In the genomic region with DNA sequence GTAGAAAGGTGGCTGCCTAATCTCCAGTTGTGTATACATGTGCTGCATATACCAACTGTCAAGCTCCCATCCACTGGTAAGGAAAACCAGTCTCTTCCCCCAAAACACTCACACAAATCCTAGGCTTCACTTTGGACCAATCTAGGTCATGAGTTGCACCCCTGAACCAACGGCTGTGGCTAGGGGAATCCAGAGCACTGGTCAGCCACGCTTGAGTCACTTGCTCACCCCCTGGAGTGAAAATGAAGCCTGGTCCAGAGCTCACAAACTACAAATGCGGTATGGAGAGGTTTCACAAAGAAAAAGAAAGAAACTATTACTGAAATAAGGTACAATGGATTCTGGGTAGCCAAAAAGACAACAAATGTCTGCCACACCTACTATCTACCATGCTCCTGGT, we compare ENCODE assay signal across 28 cellular contexts.
DNase-seq lines count a peak whose midpoint lies in the region; ATAC-seq, FAIRE-seq and TF ChIP-seq lines count a peak whose summit lies in the region.
"Had no signal": no experiment of that assay in that cellular context is flagged by ENCODE, and none has a peak within 500 bp of the region (broad histone marks: within the 10 kb centered on the region; RNA-seq: fewer than 3 reads in every experiment).

No MANE protein-coding gene starts in this region.

- H2AFZ ChIP-seq in GM12878 (ENCODE audit: control insufficient read depth, low read depth, low read length), result peak overlapping the region; percentile 39; the same call in 1 of the 2 replicates

- H3K4me1 ChIP-seq in GM12878 (ENCODE audit: control insufficient read depth, insufficient read depth, low read length) (peaks cover 23% of the 10 kb centered on the region), Caco-2 (peaks cover 28% of the 10 kb centered on the region)
- H3K4me1 ChIP-seq: esophagus squamous epithelium, gastroesophageal sphincter, uterus had no signal

- RAD21 ChIA-PET in GM12878 (lab: Charles Lee; ENCODE audit: unreplicated experiment), result interaction anchor here (0.8 to 4.1 kb wide), 8 partner anchors 9 to 170 kb away, joined by 3 to 25 read pairs (median 6); no protein-coding TSS in a partner anchor

- H3K36me3 ChIP-seq in GM12878 (ENCODE audit: control insufficient read depth in 2 of 2, insufficient read depth in 2 of 2, low read length in 1 of 2), result no peaks in the 10 kb centered on the region
- no peaks in the 10 kb centered on the region for H3K36me3 ChIP-seq in Caco-2 (ENCODE audit: control insufficient read depth, insufficient read depth, low read length)
- H3K36me3 ChIP-seq: esophagus squamous epithelium, gastroesophageal sphincter, uterus had no signal

- 10% methylated on average over 3 of the region's 3 CpGs for WGBS in GM12878 (ENCODE audit: insufficient coverage, insufficient replicate concordance, low lambda C conversion rate, missing lambda C conversion rate)

- H3K27ac Mint-ChIP-seq in Caco-2 (ENCODE audit: unreplicated experiment), result no peak overlapping the region
- H3K27ac Mint-ChIP-seq: activated T-cell treated with anti-CD3 and anti-CD28 coated beads, Interleukin-2, amount 50 U/mL, for 24 hours; mesothelial cell of epicardium; naive thymus-derived CD8-positive, alpha-beta T cell; stimulated activated naive B cell treated with anti-CD40 and anti-IgM and Interleukin-4, amounts not matched to agents 10 μg/mL and 1 μg/mL and 100 μg/mL, for 72 hours; T-helper 1 cell treated with Interleukin-12 subunit alpha and Interleukin-12 subunit beta and Interleukin-4 antibody, amounts not matched to agents 30 μg/mL and 1 μg/mL, for 36 hours had no signal

- no peaks in the 10 kb centered on the region for H3K27me3 Mint-ChIP-seq in Caco-2 (ENCODE audit: insufficient read depth, unreplicated experiment)

- intact Hi-C loops in GM12878 (cut with micrococcal nuclease; ENCODE audit: unreplicated experiment) (no loop called here), Caco-2 (cut with micrococcal nuclease; ENCODE audit: unreplicated experiment) (no loop called here)

- peak in 1 of 2 experiments; percentile 36; a peak in 1 of 4 replicates for TF ChIP-seq EP300 in GM12878 (IDR thresholded peaks at IDR 0.05; ENCODE audit: borderline replicate concordance in 1 of 2, control insufficient read depth in 1 of 2, low read depth in 2 of 2, low read length in 2 of 2)

- H3K9ac ChIP-seq in GM12878 (ENCODE audit: control insufficient read depth, insufficient read depth, low read length), result no peak overlapping the region

- no peak overlapping the region for H3K4me3 Mint-ChIP-seq in Caco-2 (ENCODE audit: unreplicated experiment)
- H3K4me3 Mint-ChIP-seq: activated T-cell treated with anti-CD3 and anti-CD28 coated beads, Interleukin-2, amount 50 U/mL, for 24 hours; mesothelial cell of epicardium; naive thymus-derived CD8-positive, alpha-beta T cell; stimulated activated naive B cell treated with anti-CD40 and anti-IgM and Interleukin-4, amounts not matched to agents 10 μg/mL and 1 μg/mL and 100 μg/mL, for 72 hours; T-helper 1 cell treated with Interleukin-12 subunit alpha and Interleukin-12 subunit beta and Interleukin-4 antibody, amounts not matched to agents 30 μg/mL and 1 μg/mL, for 36 hours had no signal

- peaks cover 36% of the 10 kb centered on the region for H3K4me1 Mint-ChIP-seq in Caco-2 (ENCODE audit: low read depth, unreplicated experiment)
- H3K4me1 Mint-ChIP-seq: naive thymus-derived CD8-positive, alpha-beta T cell had no signal

- no peaks in the 10 kb centered on the region for H3K9me3 ChIP-seq in GM12878 (replicated peaks; ENCODE audit: control insufficient read depth, insufficient read depth, low read length)
- no peaks in the 10 kb centered on the region for H3K9me3 ChIP-seq in Caco-2
- H3K9me3 ChIP-seq: esophagus squamous epithelium, gastroesophageal sphincter, testis, uterus had no signal

- H4K20me1 ChIP-seq in GM12878 (ENCODE audit: control insufficient read depth, insufficient read depth), result no peaks in the 10 kb centered on the region

- H3K27me3 ChIP-seq in GM12878 (replicated peaks in 1 of 2; ENCODE audit: control insufficient read depth in 2 of 2, insufficient read depth in 2 of 2, low read length in 1 of 2), result no peaks in the 10 kb centered on the region
- H3K27me3 ChIP-seq in Caco-2 (replicated peaks; ENCODE audit: control insufficient read depth, insufficient read depth, low read length), result no peaks in the 10 kb centered on the region
- H3K27me3 ChIP-seq: esophagus squamous epithelium, testis, uterus had no signal

- TF ChIP-seq POLR2A in GM12878 (IDR thresholded peaks at IDR 0.05; ENCODE audit: low read depth, low read length), result no peak

- peaks cover 10% of the 10 kb centered on the region for H3K9me3 Mint-ChIP-seq in Caco-2 (ENCODE audit: unreplicated experiment)
- H3K9me3 Mint-ChIP-seq: activated T-cell treated with anti-CD3 and anti-CD28 coated beads, Interleukin-2, amount 50 U/mL, for 24 hours; mesothelial cell of epicardium; stimulated activated naive B cell treated with anti-CD40 and anti-IgM and Interleukin-4, amounts not matched to agents 10 μg/mL and 1 μg/mL and 100 μg/mL, for 72 hours; T-helper 1 cell treated with Interleukin-12 subunit alpha and Interleukin-12 subunit beta and Interleukin-4 antibody, amounts not matched to agents 30 μg/mL and 1 μg/mL, for 36 hours had no signal

- no peak for TF ChIP-seq CTCF in GM12865 (IDR thresholded peaks at IDR 0.05; ENCODE audit: insufficient read depth, low read depth, low read length, missing control alignments)
- TF ChIP-seq CTCF in GM12878 (IDR thresholded peaks at IDR 0.05 in 2 of 3, conservative IDR thresholded peaks at IDR 0.05 in 1 of 3; ENCODE audit: control insufficient read depth in 2 of 3, extremely low read depth in 1 of 3, insufficient read depth in 1 of 3, low read depth in 3 of 3, low read length in 3 of 3), result no peak
- TF ChIP-seq CTCF in Caco-2 (IDR thresholded peaks at IDR 0.05; ENCODE audit: insufficient read depth in 1 of 2, low read depth in 1 of 2, low read length in 1 of 2, severe bottlenecking in 1 of 2, unreplicated experiment in 1 of 2), result no peak

- SMC1A ChIA-PET in GM12878 (lab: Charles Lee; ENCODE audit: uncharacterized antibody, unreplicated experiment), result interaction anchor here (1.0 to 3.9 kb wide), 12 partner anchors 10 to 168 kb away, joined by 3 to 28 read pairs (median 6); partner anchors contain the start of gene LYRM9

- no peak for TF ChIP-seq RAD21 in GM12878 (IDR thresholded peaks at IDR 0.05; ENCODE audit: insufficient read depth, low read depth, low read length)

- H3K27ac ChIP-seq in GM12878 (ENCODE audit: control insufficient read depth, insufficient read depth) (no peak overlapping the region), temporal lobe (ENCODE audit: low read depth, low read length) (peak overlapping the region; percentile 47)
- H3K27ac ChIP-seq: C4-2B, esophagus squamous epithelium, gastroesophageal sphincter, testis, uterus had no signal

- H3K79me2 ChIP-seq in GM12878 (ENCODE audit: control insufficient read depth, insufficient read depth, low read length), result no peaks in the 10 kb centered on the region

- FAIRE-seq in GM12878 (lab: Jason Lieb, UNC), result no peak
- FAIRE-seq: small intestine had no signal

- no peak overlapping the region for H3K4me3 ChIP-seq in GM12865 (ENCODE audit: low read depth, low read length)
- H3K4me3 ChIP-seq in GM12878, result no peak overlapping the region
- no peak overlapping the region for H3K4me3 ChIP-seq in Caco-2 (ENCODE audit: low read depth, low read length)
- H3K4me3 ChIP-seq: esophagus squamous epithelium, gastroesophageal sphincter, testis, uterus had no signal

- DNase-seq in GM12865 (ENCODE audit: low read depth), result peak; percentile 66
- DNase-seq in M059J (ENCODE audit: low read depth), result peak; percentile 61
- peak; percentile 47 for DNase-seq in GM12878 (ENCODE audit: low read depth, low spot score)
- DNase-seq in superior temporal gyrus (ENCODE audit: extremely low spot score), result no peak
- no peak for DNase-seq in Caco-2
- DNase-seq in occipital lobe (lab: John Stamatoyannopoulos, UW), result no peak
- DNase-seq: activated CD4-positive, alpha-beta T cell treated with anti-CD3 and anti-CD28 coated beads for 48 hours; activated T-cell treated with anti-CD3 and anti-CD28 coated beads, Interleukin-2, amount 50 U/mL, for 24 hours; cortex of kidney; esophagus squamous epithelium; H7; IMR-90; islet precursor cell; MM.1S; naive thymus-derived CD8-positive, alpha-beta T cell; NCI-H1436 treated with DMSO at 0.1 percent for 48 hours; NCI-H510A treated with DMSO at 0.1 percent for 48 hours; NK-92 treated with Interleukin-12 subunit alpha and Interleukin-12 subunit beta, amount 100 ng/mL, for 24 hours; small intestine; stimulated activated naive B cell treated with anti-CD40 and anti-IgM and Interleukin-4, amounts not matched to agents 10 μg/mL and 1 μg/mL and 100 μg/mL, for 72 hours; testis; uterus had no signal

- peak overlapping the region; percentile 17; the same call in 1 of the 2 replicates for H3K4me2 ChIP-seq in GM12878 (ENCODE audit: control insufficient read depth, insufficient read depth)

- in situ Hi-C loops in GM12878 (cut with MboI), result no loop called here

- ATAC-seq in GM12878, result peak; percentile 94
- ATAC-seq: gastroesophageal sphincter; naive thymus-derived CD8-positive, alpha-beta T cell; Panc1 had no signal

- BruUV-seq in GM12878 (replicated peaks; lab: Mats Ljungman, UMichigan), result no TSS peak
- no TSS peak for BruUV-seq in Caco-2 (replicated peaks; lab: Mats Ljungman, UMichigan)

- POLR2A ChIA-PET in GM12878 (lab: Charles Lee), result interaction anchor here (1.2 to 3.7 kb wide), 3 partner anchors 9 to 350 kb away, joined by 3 to 16 read pairs (median 4); no protein-coding TSS in a partner anchor
- POLR2A ChIA-PET in Caco-2 (lab: Charles Lee), result interaction anchor here (0.6 kb wide), 1 partner anchor 124 kb away, joined by 3 read pairs; no protein-coding TSS in a partner anchor

- CTCF ChIA-PET in GM12878 (lab: Yijun Ruan, JAX) (interaction anchor here (0.7 to 3.8 kb wide), 3 partner anchors 9 to 213 kb away, joined by 3 to 25 read pairs (median 4); partner anchors contain the start of gene LYRM9), Caco-2 (lab: Charles Lee) (no interaction called here)

- no peaks in the 10 kb centered on the region for H3K36me3 Mint-ChIP-seq in Caco-2 (ENCODE audit: insufficient read depth, unreplicated experiment)
- H3K36me3 Mint-ChIP-seq: mesothelial cell of epicardium; naive thymus-derived CD8-positive, alpha-beta T cell; stimulated activated naive B cell treated with anti-CD40 and anti-IgM and Interleukin-4, amounts not matched to agents 10 μg/mL and 1 μg/mL and 100 μg/mL, for 72 hours had no signal

TF ChIP-seq in GM12878, 131 proteins besides CTCF, POLR2A, EP300 and RAD21 (continues in another document):
- TF ChIP-seq RFX5 (IDR thresholded peaks at IDR 0.05; ENCODE audit: low read depth, low read length) (no peak), GATAD2B (conservative IDR thresholded peaks at IDR 0.05; ENCODE audit: low read depth) (0 out of 2 replicates have a peak, but pooled peaks have one; percentile 26), PAX5 (IDR thresholded peaks at IDR 0.05; ENCODE audit: borderline replicate concordance, low read depth, low read length) (peak; percentile 70), ZNF217 (IDR thresholded peaks at IDR 0.05) (0 out of 2 replicates have a peak, but pooled peaks have one; percentile 29), CREM (IDR thresholded peaks at IDR 0.05; ENCODE audit: low read depth) (no peak)

Comparison
In these comparisons a context has a peak if more than half of its experiments do, and no peak if none do; other contexts are left out.
1. DNase-seq: peak in GM12865 (single experiment), M059J (single experiment) and GM12878 (single experiment); none in superior temporal gyrus (single experiment), Caco-2 (0 of 2) and occipital lobe (single experiment).